Comparison of ENCODE assay signal across 15 cellular contexts in the genomic region with DNA sequence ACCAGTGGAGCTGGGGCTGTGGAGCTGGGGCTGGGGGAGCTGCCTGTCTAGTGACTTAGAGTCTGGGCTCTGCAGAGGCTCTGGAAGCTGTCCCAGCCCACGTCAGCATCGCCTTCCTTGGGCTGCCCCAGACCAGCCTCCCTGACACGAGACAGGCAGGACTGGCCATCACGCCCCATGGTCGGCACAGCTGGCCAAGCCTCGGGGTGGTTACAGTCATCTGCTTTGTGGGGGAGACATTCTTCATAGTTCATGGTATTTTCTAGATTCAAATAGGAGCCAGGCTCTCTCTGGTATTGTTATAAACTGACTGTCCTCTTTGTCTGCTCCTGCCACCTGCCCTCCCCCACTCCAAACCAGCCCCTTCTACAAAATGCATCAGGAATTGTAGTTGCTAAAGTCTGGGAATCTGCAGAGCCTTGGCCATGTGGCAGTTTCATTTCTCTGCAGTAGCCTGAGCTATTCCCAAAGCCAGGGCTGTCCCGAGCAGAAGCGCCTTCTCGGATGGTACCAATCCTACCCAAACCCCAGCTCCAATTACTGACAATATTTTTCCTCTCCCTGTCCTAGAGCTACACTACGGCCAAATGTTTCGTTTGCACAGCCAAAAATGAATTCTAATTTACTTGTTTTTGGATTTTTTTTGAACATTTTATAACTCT. TPM values are rescaled to one million over a fixed set of nuclear protein-coding genes. Genes with fewer than 3 reads are reported as not detected.
DNase-seq lines count a peak whose midpoint lies in the region; ATAC-seq and TF ChIP-seq lines count a peak whose summit lies in the region.
"Had no signal": no experiment of that assay in that cellular context is flagged by ENCODE, and none has a peak within 500 bp of the region (broad histone marks: within the 10 kb centered on the region; RNA-seq: fewer than 3 reads in every experiment).

No MANE protein-coding gene starts in this region.

- POLR2A ChIA-PET in PC-3 (lab: Charles Lee; ENCODE audit: unreplicated experiment): no interaction called here

- ATAC-seq in stimulated activated memory B cell treated with anti-CD40 and anti-IgM and Interleukin-4, amounts not matched to agents 10 μg/mL and 1 μg/mL and 100 μg/mL, for 72 hours: peak; percentile 25
- no peak for ATAC-seq in PC-3
- no peak for ATAC-seq in HG03520 (IDR thresholded peaks at IDR 0.05; ENCODE audit: unreplicated experiment)
- no peak for ATAC-seq in GM21737 (IDR thresholded peaks at IDR 0.05; ENCODE audit: unreplicated experiment)
- ATAC-seq: T-cell had no signal

- no peak overlapping the region for H3K9ac ChIP-seq in PC-3 (ENCODE audit: low read length)

- intact Hi-C loops in PC-3 (cut with micrococcal nuclease): no loop called here

- H3K79me2 ChIP-seq in PC-3 (ENCODE audit: low read length): no peaks in the 10 kb centered on the region

- no peaks in the 10 kb centered on the region for H3K27me3 Mint-ChIP-seq in chondrocyte (ENCODE audit: low read depth)
- peaks cover 37% of the 10 kb centered on the region for H3K27me3 Mint-ChIP-seq in stimulated activated memory B cell treated with anti-CD40 and anti-IgM and Interleukin-4, amounts not matched to agents 10 μg/mL and 1 μg/mL and 100 μg/mL, for 72 hours
- H3K27me3 Mint-ChIP-seq: activated T-cell treated with anti-CD3 and anti-CD28 coated beads, Interleukin-2, amount 50 U/mL, for 24 hours had no signal

- H3K36me3 ChIP-seq in PC-3 (ENCODE audit: low read depth, low read length): no peaks in the 10 kb centered on the region
- H3K36me3 ChIP-seq: esophagus squamous epithelium had no signal

- H4K20me1 ChIP-seq in PC-3 (ENCODE audit: low read length): no peaks in the 10 kb centered on the region

- H3K36me3 Mint-ChIP-seq in chondrocyte (ENCODE audit: low read depth): peaks cover 57% of the 10 kb centered on the region
- no peaks in the 10 kb centered on the region for H3K36me3 Mint-ChIP-seq in stimulated activated memory B cell treated with anti-CD40 and anti-IgM and Interleukin-4, amounts not matched to agents 10 μg/mL and 1 μg/mL and 100 μg/mL, for 72 hours
- H3K36me3 Mint-ChIP-seq: CD4-positive, CD25-positive, alpha-beta regulatory T cell; T-cell had no signal

- no peaks in the 10 kb centered on the region for H3K9me2 ChIP-seq in PC-3 (replicated peaks; ENCODE audit: low read length)

- no peak overlapping the region for H2AFZ ChIP-seq in PC-3 (ENCODE audit: low read length)

- peak overlapping the region; percentile 18 for H3K27ac Mint-ChIP-seq in chondrocyte (ENCODE audit: unreplicated experiment)
- no peak overlapping the region for H3K27ac Mint-ChIP-seq in stimulated activated memory B cell treated with anti-CD40 and anti-IgM and Interleukin-4, amounts not matched to agents 10 μg/mL and 1 μg/mL and 100 μg/mL, for 72 hours
- H3K27ac Mint-ChIP-seq: activated T-cell treated with anti-CD3 and anti-CD28 coated beads, Interleukin-2, amount 50 U/mL, for 24 hours; T-cell had no signal

- no peak overlapping the region for H3K4me3 Mint-ChIP-seq in chondrocyte (ENCODE audit: unreplicated experiment)
- no peak overlapping the region for H3K4me3 Mint-ChIP-seq in stimulated activated memory B cell treated with anti-CD40 and anti-IgM and Interleukin-4, amounts not matched to agents 10 μg/mL and 1 μg/mL and 100 μg/mL, for 72 hours
- H3K4me3 Mint-ChIP-seq: activated T-cell treated with anti-CD3 and anti-CD28 coated beads, Interleukin-2, amount 50 U/mL, for 24 hours; CD4-positive, CD25-positive, alpha-beta regulatory T cell; T-cell had no signal

- no peak overlapping the region for H3K27ac ChIP-seq in PC-3 (ENCODE audit: low read length)
- H3K27ac ChIP-seq: esophagus squamous epithelium had no signal

- H3K9me3 ChIP-seq in PC-3 (ENCODE audit: low read length): no peaks in the 10 kb centered on the region

- H3K4me1 ChIP-seq in PC-3 (ENCODE audit: insufficient read depth, low read length): peaks cover 5% of the 10 kb centered on the region; the same call in 1 of the 2 replicates
- H3K4me1 ChIP-seq: esophagus squamous epithelium had no signal

- TF ChIP-seq CTCF in chondrocyte (IDR thresholded peaks at IDR 0.05) (no peak), PC-3 (conservative IDR thresholded peaks at IDR 0.05; ENCODE audit: low read depth, low read length) (no peak)

- no peaks in the 10 kb centered on the region for H3K27me3 ChIP-seq in PC-3 (ENCODE audit: low read length)

- DNase-seq in ELR (ENCODE audit: low read depth): peak; percentile 30
- DNase-seq in chondrocyte (ENCODE audit: low spot score): no peak
- peak; percentile 61 for DNase-seq in islet precursor cell
- DNase-seq in NK-92 treated with Interleukin-12 subunit alpha and Interleukin-12 subunit beta, amount 100 ng/mL, for 24 hours (lab: John Stamatoyannopoulos, UW): no peak
- DNase-seq in PC-3: no peak
- DNase-seq: activated CD4-positive, alpha-beta T cell treated with anti-CD3 and anti-CD28 coated beads for 1 hour; activated T-cell treated with anti-CD3 and anti-CD28 coated beads, Interleukin-2, amount 50 U/mL, for 24 hours; CD4-positive, CD25-positive, alpha-beta regulatory T cell; central memory CD4-positive, alpha-beta T cell; esophagus squamous epithelium; NCI-H2081 treated with DMSO at 0.1 percent for 48 hours; T-cell had no signal

- no peaks in the 10 kb centered on the region for H3F3A ChIP-seq in PC-3 (ENCODE audit: low read length, unreplicated experiment)

- H3K4me1 Mint-ChIP-seq in chondrocyte (ENCODE audit: low read depth): peaks cover 5% of the 10 kb centered on the region
- H3K4me1 Mint-ChIP-seq in stimulated activated memory B cell treated with anti-CD40 and anti-IgM and Interleukin-4, amounts not matched to agents 10 μg/mL and 1 μg/mL and 100 μg/mL, for 72 hours: no peaks in the 10 kb centered on the region
- H3K4me1 Mint-ChIP-seq: CD4-positive, CD25-positive, alpha-beta regulatory T cell; T-cell had no signal

- H3K4me2 ChIP-seq in PC-3 (ENCODE audit: low read length): no peak overlapping the region

- peaks cover 10% of the 10 kb centered on the region for H3K9me3 Mint-ChIP-seq in chondrocyte (ENCODE audit: low read depth)
- H3K9me3 Mint-ChIP-seq in stimulated activated memory B cell treated with anti-CD40 and anti-IgM and Interleukin-4, amounts not matched to agents 10 μg/mL and 1 μg/mL and 100 μg/mL, for 72 hours: peaks cover 5% of the 10 kb centered on the region
- H3K9me3 Mint-ChIP-seq: activated T-cell treated with anti-CD3 and anti-CD28 coated beads, Interleukin-2, amount 50 U/mL, for 24 hours; T-cell had no signal

- CTCF ChIA-PET in PC-3 (lab: Charles Lee): no interaction called here

- H3K4me3 ChIP-seq in PC-3 (ENCODE audit: low read length): no peak overlapping the region
- H3K4me3 ChIP-seq: esophagus squamous epithelium had no signal

- no TSS peak for BruUV-seq in PC-3 (replicated peaks; lab: Mats Ljungman, UMichigan)

RNA-seq across cellular contexts. Expression of a gene that starts 29.4 kb away (rescaled TPM):
- total RNA-seq in chondrocyte (44.6 to 120 TPM (median 113 TPM) in 3 replicates), PC-3 (2014; rRNA removed) (0.46 and 1.4 TPM in 2 replicates)
- total RNA-seq: CD4-positive, CD25-positive, alpha-beta regulatory T cell; T-cell had no signal

Comparison
In these comparisons a context has a peak if more than half of its experiments do, and no peak if none do; other contexts are left out.
1. DNase-seq: peak in ELR (single experiment) and islet precursor cell (single experiment); none in chondrocyte (single experiment), NK-92 treated with Interleukin-12 subunit alpha and Interleukin-12 subunit beta, amount 100 ng/mL, for 24 hours (single experiment) and PC-3 (single experiment).
2. RNA of a gene that starts 29.4 kb away (total RNA-seq): 44.6 to 120 TPM in chondrocyte; 0.46 to 1.4 TPM in PC-3; every median in the first group is over 10 times any median in the second.